ENCODE assay signal across 14 cellular contexts in the genomic region with DNA sequence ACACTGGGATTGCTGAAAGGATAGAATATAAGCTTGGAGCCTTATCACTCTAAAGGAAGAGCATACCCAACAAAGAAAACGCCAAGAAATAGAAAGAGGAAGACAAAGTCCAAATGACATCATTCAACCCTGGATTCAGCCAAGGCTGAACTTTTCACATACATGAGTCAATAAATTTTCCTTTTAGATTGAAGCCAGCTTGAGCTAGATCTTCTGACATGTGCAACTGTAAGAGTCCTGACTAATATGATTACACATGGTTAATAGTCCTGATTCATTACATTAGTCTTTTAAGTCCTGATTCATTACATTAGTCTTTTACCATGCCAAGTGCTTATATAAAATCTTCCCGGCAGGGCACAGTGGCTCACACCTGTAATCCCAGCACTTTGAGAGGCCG. TPM values are rescaled to one million over a fixed set of nuclear protein-coding genes. Genes with fewer than 3 reads are reported as not detected.
DNase-seq lines count a peak whose midpoint lies in the region; ATAC-seq and TF ChIP-seq lines count a peak whose summit lies in the region.
"Had no signal": no experiment of that assay in that cellular context is flagged by ENCODE, and none has a peak within 500 bp of the region (broad histone marks: within the 10 kb centered on the region; RNA-seq: fewer than 3 reads in every experiment).

No MANE protein-coding gene starts in this region.

- H3K4me1 ChIP-seq in esophagus squamous epithelium: peaks cover 0 to 27% (median 4%) of the 10 kb centered on the region in 3 donors

- no peaks in the 10 kb centered on the region for H3K36me3 ChIP-seq in esophagus squamous epithelium

- H3K27me3 ChIP-seq in esophagus squamous epithelium: no peaks in the 10 kb centered on the region

- WGBS in esophagus squamous epithelium, 2 donors: 23 to 40% methylated on average over 3 of the region's 3 CpGs

- no peak for DNase-seq in activated CD4-positive, CD25-positive, alpha-beta regulatory T cell (lab: John Stamatoyannopoulos, UW)
- peak; percentile 100 for DNase-seq in RKO (ENCODE audit: low spot score)
- no peak for DNase-seq in esophagus squamous epithelium (lab: John Stamatoyannopoulos, UW)
- DNase-seq in skeletal muscle cell (ENCODE audit: low read depth): peak; percentile 45
- DNase-seq in inferior parietal cortex (ENCODE audit: extremely low spot score): no peak
- no peak for DNase-seq in HK-2 (ENCODE audit: unreplicated experiment)
- DNase-seq: activated T-cell treated with anti-CD3 and anti-CD28 coated beads, Interleukin-2, amount 50 U/mL, for 72 hours; cortex of kidney; islet precursor cell; MM.1S; NCI-H774; occipital lobe had no signal

- peak overlapping the region in 3 of 4 donors; percentile 46 to 58 (median 47) for H3K27ac ChIP-seq in esophagus squamous epithelium

- peak; percentile 55 to 78 for ATAC-seq in activated CD4-positive, CD25-positive, alpha-beta regulatory T cell treated with anti-CD3 and anti-CD28 coated beads, Interleukin-2, amount 50 U/mL, for 24 hours
- no peak for ATAC-seq in GM21447 (IDR thresholded peaks at IDR 0.05; ENCODE audit: unreplicated experiment)

- H3K4me3 ChIP-seq in esophagus squamous epithelium: no peak overlapping the region
- no peak overlapping the region for H3K4me3 ChIP-seq in skeletal muscle cell (ENCODE audit: low read depth, low read length)

- no peak for TF ChIP-seq POLR2A in esophagus squamous epithelium (IDR thresholded peaks at IDR 0.05)

- H3K9me3 ChIP-seq in esophagus squamous epithelium: no peaks in the 10 kb centered on the region

- intact Hi-C loops in esophagus squamous epithelium (cut with DNase I): no loop called here

- no peak for TF ChIP-seq CTCF in esophagus squamous epithelium (IDR thresholded peaks at IDR 0.05)

RNA-seq across cellular contexts. Expression of a gene that starts 13.6 kb away (rescaled TPM):
- total RNA-seq in esophagus squamous epithelium: 10 to 100 TPM; 18.6 to 36.0 (median 24.4) TPM

RNA-seq across cellular contexts. Expression of a gene that starts 49.6 kb away (rescaled TPM):
- 100 to 1,000 TPM in 1 of 4 donors, 10 to 100 TPM in 3; 46.9 to 162 (median 67.9) TPM for total RNA-seq in esophagus squamous epithelium

Comparison
In these comparisons a context has a peak if more than half of its experiments do, and no peak if none do; other contexts are left out.
1. DNase-seq: peak in RKO (single experiment) and skeletal muscle cell (single experiment); none in activated CD4-positive, CD25-positive, alpha-beta regulatory T cell (0 of 4), esophagus squamous epithelium (single experiment), inferior parietal cortex (single experiment) and HK-2 (single experiment).